ENCODE assay signal across 8 cellular contexts in genomic region chr21:17688912-17689874, GRCh38.
DNase-seq lines count a peak whose midpoint lies in the region; ATAC-seq and TF ChIP-seq lines count a peak whose summit lies in the region.

No MANE protein-coding gene starts in this region.

- no peak for TF ChIP-seq POLR2A in esophagus muscularis mucosa (IDR thresholded peaks at IDR 0.05; ENCODE audit: low read depth)

- ATAC-seq in HG03571 (IDR thresholded peaks at IDR 0.05; ENCODE audit: unreplicated experiment): no peak

- intact Hi-C loops in activated CD4-positive, alpha-beta T cell treated with anti-CD3 and anti-CD28 coated beads, Interleukin-2, amount 10 ng/mL, durations not matched to agents 24 days and 14 days (cut with micrococcal nuclease): loop anchor here (5.0 kb wide), 1 partner anchor 128 kb away; the partner anchor contains the start of gene C21orf91
- intact Hi-C loops in esophagus muscularis mucosa (cut with DNase I): no loop called here

- DNase-seq in COR-L47 (lab: John Stamatoyannopoulos, UW) (peak; percentile 93), NAMALWA (ENCODE audit: low spot score) (peak; percentile 48), ecto neural progenitor cell (ENCODE audit: low spot score) (peak; percentile 54), osteocyte (ENCODE audit: extremely low spot score, unreplicated experiment) (no peak), KG1 (lab: John Stamatoyannopoulos, UW) (no peak), esophagus muscularis mucosa (ENCODE audit: extremely low spot score) (no peak)
- peak; percentile 82 for DNase-seq in activated CD4-positive, alpha-beta T cell treated with anti-CD3 and anti-CD28 coated beads, Interleukin-2, amount 10 ng/mL, durations not matched to agents 24 days and 14 days

- H3K27ac ChIP-seq in esophagus muscularis mucosa (replicated peaks in 1 of 4): peak overlapping the region in 1 of 4 donors; percentile 21

- H3K9me3 ChIP-seq in esophagus muscularis mucosa: no peaks in the 10 kb centered on the region

- peaks cover 11 to 24% (median 17%) of the 10 kb centered on the region in 4 donors for H3K4me1 ChIP-seq in esophagus muscularis mucosa

- no peaks in the 10 kb centered on the region for H3K36me3 ChIP-seq in esophagus muscularis mucosa

- H3K4me3 Mint-ChIP-seq in activated CD4-positive, alpha-beta T cell treated with anti-CD3 and anti-CD28 coated beads, Interleukin-2, amount 10 ng/mL, durations not matched to agents 24 days and 14 days: no peak overlapping the region
- H3K4me3 Mint-ChIP-seq in osteocyte (ENCODE audit: unreplicated experiment): no peak overlapping the region

- H3K4me3 ChIP-seq in esophagus muscularis mucosa: no peak overlapping the region

- H3K27me3 ChIP-seq in esophagus muscularis mucosa: no peaks in the 10 kb centered on the region

- H3K27ac Mint-ChIP-seq in activated CD4-positive, alpha-beta T cell treated with anti-CD3 and anti-CD28 coated beads, Interleukin-2, amount 10 ng/mL, durations not matched to agents 24 days and 14 days: no peak overlapping the region
- H3K27ac Mint-ChIP-seq in osteocyte (ENCODE audit: unreplicated experiment): no peak overlapping the region

- H3K9me3 Mint-ChIP-seq in activated CD4-positive, alpha-beta T cell treated with anti-CD3 and anti-CD28 coated beads, Interleukin-2, amount 10 ng/mL, durations not matched to agents 24 days and 14 days: peaks cover 41% of the 10 kb centered on the region
- H3K9me3 Mint-ChIP-seq in osteocyte (ENCODE audit: unreplicated experiment): no peaks in the 10 kb centered on the region

- no peak for TF ChIP-seq EP300 in esophagus muscularis mucosa (IDR thresholded peaks at IDR 0.05)

- H3K4me1 Mint-ChIP-seq in activated CD4-positive, alpha-beta T cell treated with anti-CD3 and anti-CD28 coated beads, Interleukin-2, amount 10 ng/mL, durations not matched to agents 24 days and 14 days: peaks cover 38% of the 10 kb centered on the region
- no peaks in the 10 kb centered on the region for H3K4me1 Mint-ChIP-seq in osteocyte (ENCODE audit: unreplicated experiment)

- H3K36me3 Mint-ChIP-seq in activated CD4-positive, alpha-beta T cell treated with anti-CD3 and anti-CD28 coated beads, Interleukin-2, amount 10 ng/mL, durations not matched to agents 24 days and 14 days (ENCODE audit: low read depth): peaks cover 6% of the 10 kb centered on the region
- H3K36me3 Mint-ChIP-seq in osteocyte (ENCODE audit: unreplicated experiment): no peaks in the 10 kb centered on the region

- TF ChIP-seq CTCF in osteocyte (IDR thresholded peaks at IDR 0.05) (peak; percentile 9), esophagus muscularis mucosa (IDR thresholded peaks at IDR 0.05) (no peak)

- H3K27me3 Mint-ChIP-seq in activated CD4-positive, alpha-beta T cell treated with anti-CD3 and anti-CD28 coated beads, Interleukin-2, amount 10 ng/mL, durations not matched to agents 24 days and 14 days: peaks cover 2% of the 10 kb centered on the region
- H3K27me3 Mint-ChIP-seq in osteocyte (ENCODE audit: unreplicated experiment): no peaks in the 10 kb centered on the region

- WGBS in esophagus muscularis mucosa: 44% methylated on average over 10 of the region's 13 CpGs

Comparison
In these comparisons a context has a peak if more than half of its experiments do, and no peak if none do; other contexts are left out.
1. DNase-seq: peak in COR-L47 (single experiment), NAMALWA (single experiment), activated CD4-positive, alpha-beta T cell treated with anti-CD3 and anti-CD28 coated beads, Interleukin-2, amount 10 ng/mL, durations not matched to agents 24 days and 14 days (single experiment) and ecto neural progenitor cell (single experiment); none in osteocyte (single experiment), KG1 (single experiment) and esophagus muscularis mucosa (single experiment).